ENCODE assay signal across 1 cellular context in genomic region chr12:27309293-27309994, GRCh38.
A peak's percentile ranks its signal among the peaks of the same experiment; 100 is the strongest.
TF ChIP-seq lines count a peak whose summit lies in the region.

No MANE protein-coding gene starts in this region.

TF ChIP-seq in HepG2, 621 proteins besides CTCF, POLR2A, EP300 and RAD21:
- TF ChIP-seq HNF1A (IDR thresholded peaks at IDR 0.05; ENCODE audit: low read depth) (no peak), HNF1A (CRISPR knock-in tag; IDR thresholded peaks at IDR 0.05; ENCODE audit: borderline replicate concordance) (no peak), ZNF546 (CRISPR knock-in tag; conservative IDR thresholded peaks at IDR 0.05) (no peak), HCFC1 (IDR thresholded peaks at IDR 0.05; ENCODE audit: low read depth, low read length) (no peak), E2F2 (CRISPR knock-in tag; IDR thresholded peaks at IDR 0.05; ENCODE audit: borderline replicate concordance) (no peak), RFX5 (IDR thresholded peaks at IDR 0.05; ENCODE audit: low read depth, low read length) (no peak), ATM (IDR thresholded peaks at IDR 0.05; ENCODE audit: borderline replicate concordance) (no peak), NBN (conservative IDR thresholded peaks at IDR 0.05) (no peak), NFIC (IDR thresholded peaks at IDR 0.05; ENCODE audit: low read length) (no peak), MAFK (conservative IDR thresholded peaks at IDR 0.05 in 1 of 2, IDR thresholded peaks at IDR 0.05 in 1 of 2; ENCODE audit: low read length in 2 of 2) (peak; percentile 85 to 88), ZNF605 (CRISPR knock-in tag; IDR thresholded peaks at IDR 0.05) (no peak), MAFF (IDR thresholded peaks at IDR 0.05; ENCODE audit: low read depth, low read length) (peak; percentile 82)
